Comparison of ENCODE assay signal across 2 cellular contexts in genomic region chr6:135181333-135182119, GRCh38.
TF ChIP-seq lines count a peak whose summit lies in the region.

No MANE protein-coding gene starts in this region.

TF ChIP-seq in IMR-90, 13 proteins besides CTCF, POLR2A, EP300 and RAD21:
- no peak for TF ChIP-seq NFE2L2 (IDR thresholded peaks at IDR 0.05; ENCODE audit: low read depth, low read length)
- no peak for TF ChIP-seq MXI1 (IDR thresholded peaks at IDR 0.05; ENCODE audit: borderline replicate concordance, low read depth, low read length)
- TF ChIP-seq FOS (IDR thresholded peaks at IDR 0.05; ENCODE audit: low read depth, low read length) = no peak
- no peak for TF ChIP-seq CEBPB (IDR thresholded peaks at IDR 0.05; ENCODE audit: low read depth, low read length)
- no peak for TF ChIP-seq CHD1 (IDR thresholded peaks at IDR 0.05; ENCODE audit: low read depth, low read length)
- no peak for TF ChIP-seq RFX5 (IDR thresholded peaks at IDR 0.05; ENCODE audit: low read depth, low read length)
- no peak for TF ChIP-seq ELK1 (IDR thresholded peaks at IDR 0.05; ENCODE audit: borderline replicate concordance, low read depth, low read length)
- TF ChIP-seq RCOR1 (IDR thresholded peaks at IDR 0.05; ENCODE audit: insufficient replicate concordance, low read length) = no peak
- no peak for TF ChIP-seq BHLHE40 (IDR thresholded peaks at IDR 0.05; ENCODE audit: low read depth, low read length)
- no peak for TF ChIP-seq MAFK (IDR thresholded peaks at IDR 0.05; ENCODE audit: low read depth, low read length)
- TF ChIP-seq USF2 (IDR thresholded peaks at IDR 0.05; ENCODE audit: low read depth, low read length) = no peak
- TF ChIP-seq SMC3 (IDR thresholded peaks at IDR 0.05; ENCODE audit: low read depth, low read length) = no peak
- no peak for TF ChIP-seq MAZ (IDR thresholded peaks at IDR 0.05; ENCODE audit: borderline replicate concordance, low read depth, low read length)

TF ChIP-seq in WTC11, 78 proteins besides CTCF, POLR2A, EP300 and RAD21:
- TF ChIP-seq STAT6 (CRISPR knock-in tag; conservative IDR thresholded peaks at IDR 0.05; ENCODE audit: low read depth) (no peak), PREB (CRISPR knock-in tag; IDR thresholded peaks at IDR 0.05; ENCODE audit: borderline replicate concordance) (no peak), NR2C2 (CRISPR knock-in tag; IDR thresholded peaks at IDR 0.05) (no peak), TEAD4 (CRISPR knock-in tag; IDR thresholded peaks at IDR 0.05) (no peak), ZBTB21 (CRISPR knock-in tag; IDR thresholded peaks at IDR 0.05; ENCODE audit: borderline replicate concordance) (no peak), PRRX2 (CRISPR knock-in tag; IDR thresholded peaks at IDR 0.05) (no peak), SMAD3 (CRISPR knock-in tag; IDR thresholded peaks at IDR 0.05; ENCODE audit: borderline replicate concordance) (no peak), HMGA2 (CRISPR knock-in tag; IDR thresholded peaks at IDR 0.05) (no peak), ZNF121 (CRISPR knock-in tag; IDR thresholded peaks at IDR 0.05) (no peak), IRF1 (CRISPR knock-in tag; IDR thresholded peaks at IDR 0.05) (no peak), CREB1 (CRISPR knock-in tag; IDR thresholded peaks at IDR 0.05) (no peak)
TF ChIP-seq in WTC11: peak in this region for 0.
